ENCODE assay signal across 30 cellular contexts in the genomic region with DNA sequence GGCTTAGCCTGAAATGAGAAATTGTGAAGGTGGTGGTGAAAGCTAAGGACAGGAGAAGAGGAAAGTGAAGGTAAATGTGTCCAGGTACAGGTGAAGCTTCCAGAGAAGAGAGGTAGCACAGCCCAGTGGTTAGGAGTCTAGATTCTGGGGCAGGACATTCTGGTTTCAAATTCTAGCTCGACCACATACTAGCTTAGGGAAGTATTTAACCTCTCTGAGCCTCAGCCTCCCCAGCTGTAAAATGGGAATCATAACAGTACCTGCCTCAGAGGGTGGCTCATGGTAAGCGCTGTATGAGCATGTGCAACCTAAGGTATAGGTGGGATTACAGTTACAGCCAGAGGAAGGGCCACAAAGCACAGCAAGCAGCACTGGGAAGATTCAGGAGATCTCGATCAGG. TPM values are rescaled to one million over a fixed set of nuclear protein-coding genes. Genes with fewer than 3 reads are reported as not detected.
DNase-seq lines count a peak whose midpoint lies in the region; ATAC-seq and TF ChIP-seq lines count a peak whose summit lies in the region.
"Had no signal": no experiment of that assay in that cellular context is flagged by ENCODE, and none has a peak within 500 bp of the region (broad histone marks: within the 10 kb centered on the region; RNA-seq: fewer than 3 reads in every experiment).

No MANE protein-coding gene starts in this region.

- H3K27me3 ChIP-seq in tibial artery, result no peaks in the 10 kb centered on the region
- H3K27me3 ChIP-seq: BE2C, thyroid gland had no signal

- H3K4me1 ChIP-seq in tibial artery, result peaks cover 0 to 20% (median 13%) of the 10 kb centered on the region in 4 donors
- H3K4me1 ChIP-seq: thyroid gland had no signal

- H3K27me3 Mint-ChIP-seq in neural crest cell (ENCODE audit: low read depth), result no peaks in the 10 kb centered on the region
- peaks cover 12 to 38% of the 10 kb centered on the region in 2 donors for H3K27me3 Mint-ChIP-seq in stimulated activated naive B cell treated with anti-CD40 and anti-IgM and Interleukin-4, amounts not matched to agents 10 μg/mL and 1 μg/mL and 100 μg/mL, for 72 hours
- H3K27me3 Mint-ChIP-seq: activated naive CD8-positive, alpha-beta T cell treated with anti-CD3 and anti-CD28 coated beads, Interleukin-2, amount 50 U/mL, for 24 hours had no signal

- TF ChIP-seq CTCF in VCaP (conservative IDR thresholded peaks at IDR 0.05) (no peak), neural crest cell (conservative IDR thresholded peaks at IDR 0.05) (no peak), tibial artery (IDR thresholded peaks at IDR 0.05) (no peak)

- H3K27ac ChIP-seq in VCaP (peak overlapping the region; percentile 68), cingulate gyrus (ENCODE audit: low read depth, low read length) (peak overlapping the region; percentile 93), tibial artery (peak overlapping the region; percentile 70 to 71)
- H3K27ac ChIP-seq: SK-N-MC had no signal

- no peaks in the 10 kb centered on the region for H3K9me3 Mint-ChIP-seq in neural crest cell
- H3K9me3 Mint-ChIP-seq in stimulated activated naive B cell treated with anti-CD40 and anti-IgM and Interleukin-4, amounts not matched to agents 10 μg/mL and 1 μg/mL and 100 μg/mL, for 72 hours, result no peaks in the 10 kb centered on the region
- H3K9me3 Mint-ChIP-seq: activated CD4-positive, alpha-beta memory T cell treated with anti-CD3 and anti-CD28 coated beads for 36 hours; activated naive CD8-positive, alpha-beta T cell treated with anti-CD3 and anti-CD28 coated beads, Interleukin-2, amount 50 U/mL, for 24 hours; activated T-cell treated with anti-CD3 and anti-CD28 coated beads, Interleukin-2, amount 50 U/mL, for 72 hours; CD8-positive, alpha-beta memory T cell; central memory CD8-positive, alpha-beta T cell; H9; naive thymus-derived CD8-positive, alpha-beta T cell; T-helper 1 cell treated with Interleukin-12 subunit alpha and Interleukin-12 subunit beta and Interleukin-4 antibody, amounts not matched to agents 30 μg/mL and 1 μg/mL, for 36 hours had no signal

- intact Hi-C loops in tibial artery (cut with DNase I; ENCODE audit: low total_unique reads), result no loop called here

- peaks cover 27% of the 10 kb centered on the region for H3K4me1 Mint-ChIP-seq in neural crest cell
- H3K4me1 Mint-ChIP-seq in stimulated activated naive B cell treated with anti-CD40 and anti-IgM and Interleukin-4, amounts not matched to agents 10 μg/mL and 1 μg/mL and 100 μg/mL, for 72 hours, result no peaks in the 10 kb centered on the region
- H3K4me1 Mint-ChIP-seq: activated naive CD8-positive, alpha-beta T cell treated with anti-CD3 and anti-CD28 coated beads, Interleukin-2, amount 50 U/mL, for 24 hours; CD8-positive, alpha-beta memory T cell; central memory CD8-positive, alpha-beta T cell had no signal

- no peaks in the 10 kb centered on the region for H3K9me3 ChIP-seq in tibial artery
- H3K9me3 ChIP-seq: BE2C, thyroid gland had no signal

- no peak overlapping the region for H3K4me3 Mint-ChIP-seq in neural crest cell
- no peak overlapping the region for H3K4me3 Mint-ChIP-seq in stimulated activated naive B cell treated with anti-CD40 and anti-IgM and Interleukin-4, amounts not matched to agents 10 μg/mL and 1 μg/mL and 100 μg/mL, for 72 hours
- H3K4me3 Mint-ChIP-seq: activated CD4-positive, alpha-beta memory T cell treated with anti-CD3 and anti-CD28 coated beads for 36 hours; activated naive CD8-positive, alpha-beta T cell treated with anti-CD3 and anti-CD28 coated beads, Interleukin-2, amount 50 U/mL, for 24 hours; activated T-cell treated with anti-CD3 and anti-CD28 coated beads, Interleukin-2, amount 50 U/mL, for 72 hours; CD8-positive, alpha-beta memory T cell; central memory CD8-positive, alpha-beta T cell; H9; naive thymus-derived CD8-positive, alpha-beta T cell; T-helper 1 cell treated with Interleukin-12 subunit alpha and Interleukin-12 subunit beta and Interleukin-4 antibody, amounts not matched to agents 30 μg/mL and 1 μg/mL, for 36 hours had no signal

- ATAC-seq in GM21515 (IDR thresholded peaks at IDR 0.05; ENCODE audit: unreplicated experiment), result no peak
- ATAC-seq in stimulated activated naive B cell treated with anti-CD40 and anti-IgM and Interleukin-4, amounts not matched to agents 10 μg/mL and 1 μg/mL and 100 μg/mL, for 72 hours (replicated peaks), result no peak
- ATAC-seq: activated naive CD8-positive, alpha-beta T cell treated with anti-CD3 and anti-CD28 coated beads, Interleukin-2, amount 50 U/mL, for 24 hours; activated T-cell treated with anti-CD3 and anti-CD28 coated beads, Interleukin-2, amount 50 U/mL, for 72 hours; GM12878; naive thymus-derived CD8-positive, alpha-beta T cell; PC-3 had no signal

- no peak for DNase-seq in neural crest cell (ENCODE audit: low read depth, low spot score)
- DNase-seq in tibial artery, result no peak
- DNase-seq in stimulated activated naive B cell treated with anti-CD40 and anti-IgM and Interleukin-4, amounts not matched to agents 10 μg/mL and 1 μg/mL and 100 μg/mL, for 72 hours, result no peak
- no peak for DNase-seq in midbrain (lab: John Stamatoyannopoulos, UW)
- no peak for DNase-seq in COLO829 (ENCODE audit: low spot score)
- DNase-seq: activated CD4-positive, alpha-beta memory T cell treated with anti-CD3 and anti-CD28 coated beads for 36 hours; activated CD4-positive, alpha-beta T cell treated with anti-CD3 and anti-CD28 coated beads for 1 hour; activated naive CD4-positive, alpha-beta T cell; activated naive CD8-positive, alpha-beta T cell treated with anti-CD3 and anti-CD28 coated beads, Interleukin-2, amount 50 U/mL, for 24 hours; activated T-cell treated with anti-CD3 and anti-CD28 coated beads, Interleukin-2, amount 50 U/mL, for 72 hours; BE2C; CD8-positive, alpha-beta memory T cell; DMS 273 treated with DMSO at 0.1 percent for 48 hours; H9; naive thymus-derived CD8-positive, alpha-beta T cell; NCI-H1436 treated with DMSO at 0.1 percent for 48 hours; NCI-H2081 treated with DMSO at 0.1 percent for 48 hours; NCI-H226; NCI-H526 treated with DMSO at 0.1 percent for 48 hours; occipital lobe; PC-3; stimulated activated naive CD4-positive, alpha-beta T cell; thyroid gland had no signal

- H3K27ac Mint-ChIP-seq in neural crest cell (ENCODE audit: unreplicated experiment), result peak overlapping the region; percentile 39
- H3K27ac Mint-ChIP-seq in stimulated activated naive B cell treated with anti-CD40 and anti-IgM and Interleukin-4, amounts not matched to agents 10 μg/mL and 1 μg/mL and 100 μg/mL, for 72 hours, result no peak overlapping the region
- H3K27ac Mint-ChIP-seq: activated CD4-positive, alpha-beta memory T cell treated with anti-CD3 and anti-CD28 coated beads for 36 hours; activated naive CD8-positive, alpha-beta T cell treated with anti-CD3 and anti-CD28 coated beads, Interleukin-2, amount 50 U/mL, for 24 hours; activated T-cell treated with anti-CD3 and anti-CD28 coated beads, Interleukin-2, amount 50 U/mL, for 72 hours; naive thymus-derived CD8-positive, alpha-beta T cell; T-helper 1 cell treated with Interleukin-12 subunit alpha and Interleukin-12 subunit beta and Interleukin-4 antibody, amounts not matched to agents 30 μg/mL and 1 μg/mL, for 36 hours had no signal

- no peak overlapping the region for H3K4me3 ChIP-seq in tibial artery
- H3K4me3 ChIP-seq: GM12878, SK-N-MC, thyroid gland had no signal

- H3K36me3 ChIP-seq in tibial artery, result no peaks in the 10 kb centered on the region
- H3K36me3 ChIP-seq: BE2C, thyroid gland had no signal

- H3K36me3 Mint-ChIP-seq in neural crest cell (ENCODE audit: low read depth), result no peaks in the 10 kb centered on the region
- H3K36me3 Mint-ChIP-seq in stimulated activated naive B cell treated with anti-CD40 and anti-IgM and Interleukin-4, amounts not matched to agents 10 μg/mL and 1 μg/mL and 100 μg/mL, for 72 hours, result no peaks in the 10 kb centered on the region
- H3K36me3 Mint-ChIP-seq: activated CD4-positive, alpha-beta memory T cell treated with anti-CD3 and anti-CD28 coated beads for 36 hours; CD8-positive, alpha-beta memory T cell; naive thymus-derived CD8-positive, alpha-beta T cell had no signal

RNA-seq across cellular contexts. Expression of a gene that starts 55.2 kb away (rescaled TPM):
- 16.2 and 17.3 TPM in 2 replicates for total RNA-seq in neural crest cell
- total RNA-seq: activated CD4-positive, alpha-beta memory T cell treated with anti-CD3 and anti-CD28 coated beads for 36 hours; CD8-positive, alpha-beta memory T cell; naive thymus-derived CD8-positive, alpha-beta T cell had no signal
